In genomic region chr7:80781561-80781979, GRCh38 we compare ENCODE assay signal across 1 cellular context.
TF ChIP-seq lines count a peak whose summit lies in the region.

No MANE protein-coding gene starts in this region.

TF ChIP-seq in HEK293, 187 proteins besides CTCF, POLR2A, EP300 and RAD21 (continued from another document and continues in another):
- TF ChIP-seq ZNF654 (tag by site-specific recombination; IDR thresholded peaks at IDR 0.05; ENCODE audit: low read depth) (no peak), ZSCAN5A (tag by site-specific recombination; IDR thresholded peaks at IDR 0.05) (no peak), BCL11B (tag by site-specific recombination; IDR thresholded peaks at IDR 0.05; ENCODE audit: low read depth) (no peak), GLIS2 (tag by site-specific recombination; IDR thresholded peaks at IDR 0.05) (no peak), ZBTB44 (tag by site-specific recombination; IDR thresholded peaks at IDR 0.05) (peak; percentile 11; the same call in 1 of the 2 replicates), ZNF510 (tag by site-specific recombination; IDR thresholded peaks at IDR 0.05; ENCODE audit: insufficient replicate concordance) (no peak), ZNF549 (tag by site-specific recombination; IDR thresholded peaks at IDR 0.05) (no peak), ZNF48 (tag by site-specific recombination; IDR thresholded peaks at IDR 0.05) (no peak), ZBTB48 (tag by site-specific recombination; IDR thresholded peaks at IDR 0.05) (no peak), ZNF174 (tag by site-specific recombination; IDR thresholded peaks at IDR 0.05) (no peak), PBX3 (CRISPR knock-in tag; IDR thresholded peaks at IDR 0.05) (no peak), ZNF488 (tag by site-specific recombination; IDR thresholded peaks at IDR 0.05) (no peak), ZNF660 (tag by site-specific recombination; IDR thresholded peaks at IDR 0.05) (0 out of 2 replicates have a peak, but pooled peaks have one; percentile 56), EGR2 (tag by site-specific recombination; IDR thresholded peaks at IDR 0.05; ENCODE audit: low read depth) (no peak), ZIC2 (tag by site-specific recombination; IDR thresholded peaks at IDR 0.05) (peak; percentile 85), ZBTB21 (tag by site-specific recombination; IDR thresholded peaks at IDR 0.05) (no peak), ZNF112 (tag by site-specific recombination; IDR thresholded peaks at IDR 0.05) (no peak), ZNF600 (tag by site-specific recombination; IDR thresholded peaks at IDR 0.05) (peak; percentile 50; the same call in 1 of the 2 replicates), KLF1 (tag by site-specific recombination; IDR thresholded peaks at IDR 0.05) (no peak), GLI4 (tag by site-specific recombination; IDR thresholded peaks at IDR 0.05) (no peak), ZNF133 (tag by site-specific recombination; IDR thresholded peaks at IDR 0.05) (no peak), ZXDB (tag by site-specific recombination; IDR thresholded peaks at IDR 0.05) (peak; percentile 65; the same call in 1 of the 2 replicates), ZNF157 (tag by site-specific recombination; IDR thresholded peaks at IDR 0.05) (no peak), OSR2 (tag by site-specific recombination; IDR thresholded peaks at IDR 0.05) (peak; percentile 81), PRDM6 (tag by site-specific recombination; IDR thresholded peaks at IDR 0.05) (peak; percentile 98), ZNF324 (tag by site-specific recombination; IDR thresholded peaks at IDR 0.05) (no peak), ZNF211 (tag by site-specific recombination; IDR thresholded peaks at IDR 0.05; ENCODE audit: low read depth) (no peak), ZNF19 (tag by site-specific recombination; IDR thresholded peaks at IDR 0.05; ENCODE audit: low read depth) (no peak), ZBTB20 (tag by site-specific recombination; IDR thresholded peaks at IDR 0.05) (no peak), HOXD13 (CRISPR knock-in tag; IDR thresholded peaks at IDR 0.05; ENCODE audit: borderline replicate concordance) (peak; percentile 85), ZSCAN23 (tag by site-specific recombination; IDR thresholded peaks at IDR 0.05) (no peak), ZSCAN30 (tag by site-specific recombination; IDR thresholded peaks at IDR 0.05) (peak; percentile 61; the same call in 1 of the 2 replicates), ZNF629 (tag by site-specific recombination; IDR thresholded peaks at IDR 0.05) (peak; percentile 62), ZBTB1 (tag by site-specific recombination; IDR thresholded peaks at IDR 0.05) (no peak), ZBTB11 (tag by site-specific recombination; conservative IDR thresholded peaks at IDR 0.05; ENCODE audit: low read depth) (no peak), ZFP69B (tag by site-specific recombination; IDR thresholded peaks at IDR 0.05) (no peak), ZNF792 (tag by site-specific recombination; IDR thresholded peaks at IDR 0.05) (no peak), SCRT1 (tag by site-specific recombination; IDR thresholded peaks at IDR 0.05; ENCODE audit: borderline replicate concordance) (peak; percentile 34; the same call in 1 of the 2 replicates), PRDM10 (tag by site-specific recombination; IDR thresholded peaks at IDR 0.05) (no peak), ZNF449 (tag by site-specific recombination; IDR thresholded peaks at IDR 0.05) (no peak), ZNF548 (tag by site-specific recombination; IDR thresholded peaks at IDR 0.05) (no peak), ZNF701 (tag by site-specific recombination; IDR thresholded peaks at IDR 0.05) (no peak), ZNF335 (tag by site-specific recombination; conservative IDR thresholded peaks at IDR 0.05) (no peak), ZNF274 (IDR thresholded peaks at IDR 0.05; ENCODE audit: low read length) (no peak), ZNF274 (tag by site-specific recombination; IDR thresholded peaks at IDR 0.05; ENCODE audit: borderline replicate concordance) (no peak), IKZF3 (tag by site-specific recombination; IDR thresholded peaks at IDR 0.05) (peak; percentile 74), ZNF677 (tag by site-specific recombination; IDR thresholded peaks at IDR 0.05) (no peak), ZNF394 (tag by site-specific recombination; IDR thresholded peaks at IDR 0.05; ENCODE audit: borderline replicate concordance) (no peak; the same call in 1 of the 2 replicates), YY1 (tag by site-specific recombination; IDR thresholded peaks at IDR 0.05) (no peak), ZNF24 (tag by site-specific recombination; IDR thresholded peaks at IDR 0.05) (0 out of 2 replicates have a peak, but pooled peaks have one; percentile 44), ZNF621 (tag by site-specific recombination; IDR thresholded peaks at IDR 0.05) (no peak), KLF10 (tag by site-specific recombination; IDR thresholded peaks at IDR 0.05) (0 out of 2 replicates have a peak, but pooled peaks have one; percentile 48), ZNF223 (tag by site-specific recombination; IDR thresholded peaks at IDR 0.05) (no peak), ZNF426 (tag by site-specific recombination; IDR thresholded peaks at IDR 0.05) (no peak), ZNF707 (tag by site-specific recombination; IDR thresholded peaks at IDR 0.05) (no peak), GFI1B (tag by site-specific recombination; IDR thresholded peaks at IDR 0.05) (no peak)
